Comparison of ENCODE assay signal across 6 cellular contexts in the genomic region with DNA sequence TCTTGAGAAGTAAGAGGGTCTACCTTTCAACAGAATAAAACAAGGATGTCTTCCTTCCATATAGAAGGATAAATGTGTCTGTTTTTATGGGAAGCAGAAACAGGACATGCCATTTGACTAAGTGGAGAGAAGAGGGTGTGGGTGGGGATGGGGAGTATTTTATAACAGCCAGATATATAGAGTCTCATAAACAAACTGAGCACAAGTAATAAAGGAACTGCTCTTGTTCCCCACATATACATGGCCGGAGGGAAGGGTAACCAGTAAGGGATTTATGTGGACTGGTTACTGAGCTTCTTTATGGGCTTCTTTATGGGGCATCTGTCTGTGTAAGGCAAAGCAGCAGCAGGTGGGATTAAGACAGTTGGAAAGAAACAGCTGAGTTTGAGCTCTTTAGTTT.
"Had no signal": no experiment of that assay in that cellular context is flagged by ENCODE, and none has a peak within 500 bp of the region (broad histone marks: within the 10 kb centered on the region; RNA-seq: fewer than 3 reads in every experiment).

No MANE protein-coding gene starts in this region.

- H3K9me3 ChIP-seq: HAP-1 had no signal

- DNase-seq: GOT3, H7, IMR-90 had no signal

- H3K4me3 ChIP-seq: HAP-1, K562 had no signal

- H3K4me1 ChIP-seq: HAP-1 had no signal

- ATAC-seq: HCT116, K562 had no signal

- H3K36me3 ChIP-seq: HAP-1 had no signal
